In the genomic region with DNA sequence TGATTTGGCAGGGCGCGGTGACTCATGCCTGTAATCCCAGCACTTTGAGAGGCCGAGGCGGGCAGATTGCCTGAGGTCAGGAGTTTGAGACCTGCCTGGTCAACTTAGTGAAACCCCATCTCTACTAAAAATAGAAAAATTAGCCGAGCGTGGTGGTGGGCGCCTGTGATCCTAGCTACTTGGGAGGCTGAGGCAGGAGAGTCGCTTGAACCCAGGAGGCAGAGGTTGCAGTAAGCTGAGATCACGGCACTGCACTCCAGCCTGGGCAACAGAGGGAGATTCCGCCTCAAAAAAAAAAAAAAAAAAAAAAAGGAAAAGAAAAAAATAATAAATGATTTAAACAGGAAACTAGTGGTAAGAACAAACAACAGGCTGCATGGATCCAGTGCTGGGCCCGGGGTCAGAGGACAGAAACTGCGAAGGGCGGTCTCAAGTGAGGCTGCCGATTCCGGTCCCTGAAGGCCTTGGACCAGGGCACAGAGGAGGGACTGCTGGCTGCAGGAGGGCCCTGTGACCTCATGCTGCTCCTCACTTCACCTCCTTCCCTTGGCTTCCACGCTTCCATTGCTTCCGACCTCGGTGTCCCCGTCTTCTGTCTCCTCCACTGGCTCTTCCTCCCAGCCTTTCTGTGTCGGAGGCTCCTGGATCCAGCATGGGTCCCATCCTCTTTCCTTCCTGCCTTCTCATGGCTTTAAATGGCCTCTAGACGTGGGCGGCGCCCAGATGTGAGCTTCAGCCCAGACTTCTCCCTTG, we compare ENCODE assay signal across 16 cellular contexts. TPM values are rescaled to one million over a fixed set of nuclear protein-coding genes. Genes with fewer than 3 reads are reported as not detected.
DNase-seq lines count a peak whose midpoint lies in the region; ATAC-seq and TF ChIP-seq lines count a peak whose summit lies in the region.
"Had no signal": no experiment of that assay in that cellular context is flagged by ENCODE, and none has a peak within 500 bp of the region (broad histone marks: within the 10 kb centered on the region; RNA-seq: fewer than 3 reads in every experiment).

No MANE protein-coding gene starts in this region.

- peaks cover 44% of the 10 kb centered on the region for H3K27me3 Mint-ChIP-seq in activated T-cell treated with anti-CD3 and anti-CD28 coated beads, Interleukin-2, amount 50 U/mL, for 4 hours (ENCODE audit: low read depth)
- peaks cover 47% of the 10 kb centered on the region for H3K27me3 Mint-ChIP-seq in activated CD8-positive, alpha-beta T cell treated with anti-CD3 and anti-CD28 coated beads for 36 hours
- H3K27me3 Mint-ChIP-seq in progenitor cell of endocrine pancreas = peaks cover 43% of the 10 kb centered on the region

- H3K9me3 ChIP-seq in esophagus (ENCODE audit: control insufficient read depth in 2 of 2, insufficient read depth in 1 of 2, low read depth in 1 of 2, low read length in 1 of 2) = no peaks in the 10 kb centered on the region
- H3K9me3 ChIP-seq: left ventricle myocardium inferior, stomach had no signal

- DNase-seq in activated T-cell treated with anti-CD3 and anti-CD28 coated beads, Interleukin-2, amount 50 U/mL, for 4 hours = no peak
- no peak for DNase-seq in activated T-cell treated with anti-CD3 and anti-CD28 coated beads for 4 hours
- DNase-seq in activated CD8-positive, alpha-beta T cell treated with anti-CD3 and anti-CD28 coated beads for 36 hours = no peak
- DNase-seq in progenitor cell of endocrine pancreas (ENCODE audit: low spot score, unreplicated experiment) = no peak
- no peak for DNase-seq in kidney glomerular epithelial cell (lab: John Stamatoyannopoulos, UW)
- DNase-seq: ACHN; activated CD4-positive, alpha-beta T cell treated with anti-CD3 and anti-CD28 coated beads, Interleukin-2, amount 50 U/mL, for 4 hours; effector memory CD4-positive, alpha-beta T cell; left ventricle myocardium inferior; NCI-H526; SHP77 treated with DMSO at 0.1 percent for 48 hours; stomach; T1000 had no signal

- POLR2A ChIA-PET in activated CD8-positive, alpha-beta T cell treated with anti-CD3 and anti-CD28 coated beads for 36 hours (lab: Charles Lee) = no interaction called here

- peak overlapping the region in 1 of 2 donors; percentile 8 for H3K27ac ChIP-seq in esophagus (ENCODE audit: low read depth in 2 of 2, low read length in 1 of 2)
- H3K27ac ChIP-seq: left ventricle myocardium inferior, stomach had no signal

- no peaks in the 10 kb centered on the region for H3K36me3 ChIP-seq in esophagus (ENCODE audit: control insufficient read depth in 2 of 2, insufficient read depth in 2 of 2, low read length in 1 of 2)
- H3K36me3 ChIP-seq: left ventricle myocardium inferior, stomach had no signal

- peaks cover 5% of the 10 kb centered on the region for H3K4me1 Mint-ChIP-seq in activated T-cell treated with anti-CD3 and anti-CD28 coated beads, Interleukin-2, amount 50 U/mL, for 4 hours (ENCODE audit: low read depth)
- peaks cover 2% of the 10 kb centered on the region for H3K4me1 Mint-ChIP-seq in activated CD8-positive, alpha-beta T cell treated with anti-CD3 and anti-CD28 coated beads for 36 hours (ENCODE audit: low read depth)
- H3K4me1 Mint-ChIP-seq in progenitor cell of endocrine pancreas (ENCODE audit: low read depth) = peaks cover 26% of the 10 kb centered on the region

- H3K27me3 ChIP-seq in esophagus (ENCODE audit: control insufficient read depth in 1 of 2, insufficient read depth in 2 of 2, low read length in 2 of 2) = no peaks in the 10 kb centered on the region

- H3K4me3 Mint-ChIP-seq in activated T-cell treated with anti-CD3 and anti-CD28 coated beads, Interleukin-2, amount 50 U/mL, for 4 hours = peak overlapping the region; percentile 83
- peak overlapping the region; percentile 65 for H3K4me3 Mint-ChIP-seq in activated CD8-positive, alpha-beta T cell treated with anti-CD3 and anti-CD28 coated beads for 36 hours
- H3K4me3 Mint-ChIP-seq in progenitor cell of endocrine pancreas (ENCODE audit: low read depth) = peak overlapping the region; percentile 70

- CTCF ChIA-PET in activated CD8-positive, alpha-beta T cell treated with anti-CD3 and anti-CD28 coated beads for 36 hours (lab: Charles Lee) = interaction anchor here (0.9 to 1.6 kb wide), 3 partner anchors 35 to 135 kb away, joined by 3 to 5 read pairs (median 4); no protein-coding TSS in a partner anchor

- no peak for ATAC-seq in activated T-cell treated with anti-CD3 and anti-CD28 coated beads, Interleukin-2, amount 50 U/mL, for 4 hours
- ATAC-seq in activated CD8-positive, alpha-beta T cell treated with anti-CD3 and anti-CD28 coated beads for 36 hours = no peak
- ATAC-seq in GM21576 (IDR thresholded peaks at IDR 0.05; ENCODE audit: unreplicated experiment) (no peak), HG03460 (IDR thresholded peaks at IDR 0.05; ENCODE audit: unreplicated experiment) (no peak)

- TF ChIP-seq CTCF in activated CD8-positive, alpha-beta T cell treated with anti-CD3 and anti-CD28 coated beads for 36 hours (IDR thresholded peaks at IDR 0.05) = no peak
- no peak for TF ChIP-seq CTCF in progenitor cell of endocrine pancreas (IDR thresholded peaks at IDR 0.05; ENCODE audit: unreplicated experiment)

- 89 to 93% methylated on average over 22 to 23 of the region's 23 CpGs for WGBS in esophagus, 2 donors

- no peaks in the 10 kb centered on the region for H3K36me3 Mint-ChIP-seq in activated T-cell treated with anti-CD3 and anti-CD28 coated beads, Interleukin-2, amount 50 U/mL, for 4 hours (ENCODE audit: insufficient read depth)
- H3K36me3 Mint-ChIP-seq in activated CD8-positive, alpha-beta T cell treated with anti-CD3 and anti-CD28 coated beads for 36 hours (ENCODE audit: low read depth) = no peaks in the 10 kb centered on the region
- no peaks in the 10 kb centered on the region for H3K36me3 Mint-ChIP-seq in progenitor cell of endocrine pancreas (ENCODE audit: insufficient read depth)

- no peaks in the 10 kb centered on the region for H3K9me3 Mint-ChIP-seq in activated T-cell treated with anti-CD3 and anti-CD28 coated beads, Interleukin-2, amount 50 U/mL, for 4 hours
- H3K9me3 Mint-ChIP-seq in activated CD8-positive, alpha-beta T cell treated with anti-CD3 and anti-CD28 coated beads for 36 hours = no peaks in the 10 kb centered on the region
- no peaks in the 10 kb centered on the region for H3K9me3 Mint-ChIP-seq in progenitor cell of endocrine pancreas (ENCODE audit: low read depth)

- H3K27ac Mint-ChIP-seq in activated CD8-positive, alpha-beta T cell treated with anti-CD3 and anti-CD28 coated beads for 36 hours = no peak overlapping the region
- no peak overlapping the region for H3K27ac Mint-ChIP-seq in progenitor cell of endocrine pancreas

- peaks cover 0 to 6% of the 10 kb centered on the region in 2 donors for H3K4me1 ChIP-seq in esophagus (ENCODE audit: control insufficient read depth in 2 of 2, insufficient read depth in 2 of 2, low read length in 1 of 2)

- H3K4me3 ChIP-seq in esophagus (ENCODE audit: low read depth in 1 of 2, low read length in 2 of 2) = peak overlapping the region; percentile 75 to 82
- H3K4me3 ChIP-seq: stomach had no signal

- intact Hi-C loops in activated CD8-positive, alpha-beta T cell treated with anti-CD3 and anti-CD28 coated beads for 36 hours (cut with micrococcal nuclease) = no loop called here

RNA-seq across cellular contexts. Expression of gene GRHL1, which starts 2.1 kb away (rescaled TPM):
- total RNA-seq in activated T-cell treated with anti-CD3 and anti-CD28 coated beads, Interleukin-2, amount 50 U/mL, for 4 hours = 1 to 10 TPM; 1.1 to 1.3 (median 1.1) TPM
- total RNA-seq in activated CD8-positive, alpha-beta T cell treated with anti-CD3 and anti-CD28 coated beads for 36 hours = under 1 TPM; 0.20 to 0.25 TPM
- polyA plus RNA-seq in esophagus = 10 to 100 TPM; 61.8 to 94.7 TPM
- total RNA-seq in progenitor cell of endocrine pancreas = 13.4 and 14.4 TPM in 2 replicates
